12 cellular contexts compared by ENCODE assay signal in the genomic region with DNA sequence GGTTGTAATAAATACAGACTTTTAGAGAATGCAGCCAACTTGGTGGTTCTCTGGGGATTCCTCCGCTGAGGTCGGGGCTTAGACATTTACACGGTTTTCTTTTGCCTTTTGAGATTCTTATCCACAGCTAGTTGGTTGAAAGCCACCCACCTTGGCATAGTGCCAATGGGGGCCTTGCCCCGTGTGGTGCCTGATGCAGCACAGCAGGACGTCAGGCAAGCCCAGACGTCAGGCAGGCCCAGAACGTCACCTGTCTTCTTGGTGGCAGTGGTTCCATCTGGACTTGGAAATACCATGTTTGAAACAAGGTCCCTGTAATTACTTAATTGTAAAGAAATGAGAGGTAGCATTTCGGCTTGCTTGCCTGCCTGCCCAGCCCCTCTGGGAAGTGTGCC.
DNase-seq lines count a peak whose midpoint lies in the region; ATAC-seq and TF ChIP-seq lines count a peak whose summit lies in the region.
"Had no signal": no experiment of that assay in that cellular context is flagged by ENCODE, and none has a peak within 500 bp of the region (broad histone marks: within the 10 kb centered on the region; RNA-seq: fewer than 3 reads in every experiment).

No MANE protein-coding gene starts in this region.

- H3K9me3 Mint-ChIP-seq in IgD-negative memory B cell (no peaks in the 10 kb centered on the region), nephron (no peaks in the 10 kb centered on the region)
- H3K9me3 Mint-ChIP-seq in activated T-helper 17 cell treated with anti-CD3 and anti-CD28 coated beads, Interleukin-2, amount 50 U/mL, for 72 hours = no peaks in the 10 kb centered on the region

- H3K27me3 Mint-ChIP-seq in IgD-negative memory B cell = no peaks in the 10 kb centered on the region
- H3K27me3 Mint-ChIP-seq in T-helper 17 cell = no peaks in the 10 kb centered on the region
- peaks cover 3% of the 10 kb centered on the region for H3K27me3 Mint-ChIP-seq in nephron (ENCODE audit: low read depth)
- H3K27me3 Mint-ChIP-seq in activated T-helper 17 cell treated with anti-CD3 and anti-CD28 coated beads, Interleukin-2, amount 50 U/mL, for 72 hours = no peaks in the 10 kb centered on the region

- H3K36me3 ChIP-seq in uterus = no peaks in the 10 kb centered on the region

- H3K27ac ChIP-seq in uterus = no peak overlapping the region

- no peak for TF ChIP-seq POLR2A in uterus (IDR thresholded peaks at IDR 0.05)

- ATAC-seq in T-helper 17 cell = no peak
- ATAC-seq in activated T-helper 17 cell treated with anti-CD3 and anti-CD28 coated beads, Interleukin-2, amount 50 U/mL, for 72 hours (replicated peaks) = no peak
- ATAC-seq: stimulated activated naive CD8-positive, alpha-beta T cell treated with anti-CD3 and anti-CD28 coated beads, Interleukin-15, Interleukin-2, amounts not matched to agents 100 U/mL and 50 U/mL, for 24 hours had no signal

- no peaks in the 10 kb centered on the region for H3K27me3 ChIP-seq in uterus

- H3K4me1 ChIP-seq in uterus = peaks cover 0 to 10% of the 10 kb centered on the region in 2 donors

- intact Hi-C loops in uterus (cut with DNase I; ENCODE audit: low total_unique reads) = no loop called here

- H3K36me3 Mint-ChIP-seq in IgD-negative memory B cell (peaks cover 8% of the 10 kb centered on the region), T-helper 17 cell (ENCODE audit: low read depth) (no peaks in the 10 kb centered on the region), nephron (ENCODE audit: low read depth) (no peaks in the 10 kb centered on the region)
- no peaks in the 10 kb centered on the region for H3K36me3 Mint-ChIP-seq in activated T-helper 17 cell treated with anti-CD3 and anti-CD28 coated beads, Interleukin-2, amount 50 U/mL, for 72 hours (ENCODE audit: low read depth)

- peak overlapping the region; percentile 84 to 98 (median 98) for H3K27ac Mint-ChIP-seq in IgD-negative memory B cell
- peak overlapping the region; percentile 93 for H3K27ac Mint-ChIP-seq in T-helper 17 cell
- H3K27ac Mint-ChIP-seq in nephron = peak overlapping the region; percentile 64 to 77 (median 66)
- no peak overlapping the region for H3K27ac Mint-ChIP-seq in activated T-helper 17 cell treated with anti-CD3 and anti-CD28 coated beads, Interleukin-2, amount 50 U/mL, for 72 hours

- H3K4me3 Mint-ChIP-seq in IgD-negative memory B cell (peak overlapping the region; percentile 77 to 97 (median 90)), T-helper 17 cell (no peak overlapping the region), nephron (peak overlapping the region in 1 of 3 experiments; percentile 56)
- no peak overlapping the region for H3K4me3 Mint-ChIP-seq in activated T-helper 17 cell treated with anti-CD3 and anti-CD28 coated beads, Interleukin-2, amount 50 U/mL, for 72 hours

- H3K4me1 Mint-ChIP-seq in IgD-negative memory B cell (peaks cover 32 to 52% (median 48%) of the 10 kb centered on the region in 3 donors), T-helper 17 cell (peaks cover 30% of the 10 kb centered on the region), nephron (peaks cover 84% of the 10 kb centered on the region)
- peaks cover 21% of the 10 kb centered on the region for H3K4me1 Mint-ChIP-seq in activated T-helper 17 cell treated with anti-CD3 and anti-CD28 coated beads, Interleukin-2, amount 50 U/mL, for 72 hours

- DNase-seq in COLO668 (lab: John Stamatoyannopoulos, UW; ENCODE audit: unreplicated experiment) = peak; percentile 29
- no peak for DNase-seq in T-helper 17 cell
- no peak for DNase-seq in stimulated activated CD8-positive, alpha-beta memory T cell treated with anti-CD3 and anti-CD28 coated beads, Interleukin-4, amount 100 ng/mL, for 48 hours
- DNase-seq in uterus = no peak
- no peak for DNase-seq in NCI-H1092 (lab: John Stamatoyannopoulos, UW)
- DNase-seq: DMS153; foreskin melanocyte; stimulated activated CD4-positive, alpha-beta T cell treated with anti-CD3 and anti-CD28 coated beads, Interleukin-2, amount 100 ng/mL, for 24 hours; stimulated activated naive CD8-positive, alpha-beta T cell treated with anti-CD3 and anti-CD28 coated beads, Interleukin-15, Interleukin-2, amounts not matched to agents 100 U/mL and 50 U/mL, for 24 hours had no signal

- no peak overlapping the region for H3K4me3 ChIP-seq in uterus

- TF ChIP-seq CTCF in nephron (IDR thresholded peaks at IDR 0.05; ENCODE audit: unreplicated experiment in 3 of 3) (no peak), uterus (IDR thresholded peaks at IDR 0.05) (no peak)

- no peaks in the 10 kb centered on the region for H3K9me3 ChIP-seq in T-helper 17 cell (ENCODE audit: control insufficient read depth, low read length, poor library complexity, severe bottlenecking)
- no peaks in the 10 kb centered on the region for H3K9me3 ChIP-seq in uterus

Comparison
In these comparisons a context has a peak if more than half of its experiments do, and no peak if none do; other contexts are left out.
1. H3K4me3 Mint-ChIP-seq: peak in IgD-negative memory B cell (4 of 4); none in T-helper 17 cell (single experiment) and activated T-helper 17 cell treated with anti-CD3 and anti-CD28 coated beads, Interleukin-2, amount 50 U/mL, for 72 hours (single experiment).